ENCODE assay signal across 10 cellular contexts in the genomic region with DNA sequence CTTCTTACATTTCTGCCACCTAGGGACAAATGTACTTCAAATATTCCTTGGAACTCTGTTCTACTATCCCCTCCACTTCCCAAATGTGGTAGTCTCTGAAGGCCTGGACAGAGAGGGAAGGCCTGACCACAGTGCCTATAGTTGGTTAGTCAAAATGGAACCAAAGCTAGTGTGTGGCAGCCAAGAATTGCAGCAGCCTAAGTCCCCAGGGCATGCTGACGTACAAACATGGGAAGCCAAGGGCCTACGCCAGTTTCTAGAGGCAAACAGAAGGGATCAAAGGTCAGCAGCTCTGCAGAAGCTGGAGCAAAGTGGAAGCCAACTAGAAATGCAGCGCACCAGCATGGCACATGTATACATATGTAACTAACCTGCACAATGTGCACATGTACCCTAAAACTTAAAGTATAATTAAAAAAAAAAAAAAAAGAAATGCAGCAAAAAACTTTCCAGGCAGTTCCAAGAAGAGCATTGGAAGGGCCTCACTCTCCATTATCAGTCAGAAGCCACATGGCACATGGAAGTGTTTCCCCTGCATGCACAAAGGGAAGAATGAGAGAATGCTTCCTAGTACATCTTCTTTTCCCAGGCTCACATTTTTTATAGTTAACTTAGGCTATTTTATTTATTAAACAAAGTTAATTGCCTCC. TPM values are rescaled to one million over a fixed set of nuclear protein-coding genes. Genes with fewer than 3 reads are reported as not detected.
DNase-seq lines count a peak whose midpoint lies in the region; ATAC-seq and TF ChIP-seq lines count a peak whose summit lies in the region.
"Had no signal": no experiment of that assay in that cellular context is flagged by ENCODE, and none has a peak within 500 bp of the region (broad histone marks: within the 10 kb centered on the region; RNA-seq: fewer than 3 reads in every experiment).

No MANE protein-coding gene starts in this region.

- TF ChIP-seq CTCF in GM23338 (conservative IDR thresholded peaks at IDR 0.05; ENCODE audit: low read depth in 2 of 2) (no peak), Peyer's patch (IDR thresholded peaks at IDR 0.05) (no peak), gastroesophageal sphincter (IDR thresholded peaks at IDR 0.05) (no peak)

- ATAC-seq in GM23338 (no peak), gastroesophageal sphincter (peak; percentile 68), GM18519 (IDR thresholded peaks at IDR 0.05; ENCODE audit: low FRiP score, unreplicated experiment) (no peak), HG03439 (IDR thresholded peaks at IDR 0.05; ENCODE audit: unreplicated experiment) (no peak), GM19328 (IDR thresholded peaks at IDR 0.05; ENCODE audit: unreplicated experiment) (no peak)

- TF ChIP-seq EP300 in gastroesophageal sphincter (IDR thresholded peaks at IDR 0.05), result no peak

- H4K20me1 ChIP-seq in GM23338 (replicated peaks; ENCODE audit: insufficient read depth), result no peaks in the 10 kb centered on the region

- no peak overlapping the region for H3K27ac Mint-ChIP-seq in GM23338
- H3K27ac Mint-ChIP-seq: activated naive CD8-positive, alpha-beta T cell treated with anti-CD3 and anti-CD28 coated beads, Interleukin-2, amount 10 ng/mL, durations not matched to agents 7 days and 5 days had no signal

- no peaks in the 10 kb centered on the region for H3K27me3 Mint-ChIP-seq in GM23338 (ENCODE audit: insufficient read depth, low read depth, poor library complexity)

- no peaks in the 10 kb centered on the region for H3K9me3 Mint-ChIP-seq in GM23338
- H3K9me3 Mint-ChIP-seq: activated naive CD8-positive, alpha-beta T cell treated with anti-CD3 and anti-CD28 coated beads, Interleukin-2, amount 10 ng/mL, durations not matched to agents 7 days and 5 days; neural crest cell had no signal

- H3K27me3 ChIP-seq in GM23338 (ENCODE audit: insufficient read depth) (no peaks in the 10 kb centered on the region), Peyer's patch (no peaks in the 10 kb centered on the region), gastroesophageal sphincter (no peaks in the 10 kb centered on the region)

- H3K79me2 ChIP-seq in GM23338 (replicated peaks; ENCODE audit: insufficient read depth), result no peaks in the 10 kb centered on the region

- H3K36me3 Mint-ChIP-seq in GM23338 (ENCODE audit: low read depth), result no peaks in the 10 kb centered on the region
- H3K36me3 Mint-ChIP-seq: activated naive CD8-positive, alpha-beta T cell treated with anti-CD3 and anti-CD28 coated beads, Interleukin-2, amount 10 ng/mL, durations not matched to agents 7 days and 5 days had no signal

- H3K4me1 Mint-ChIP-seq in GM23338, result no peaks in the 10 kb centered on the region; the same call in 2 of the 3 replicates
- H3K4me1 Mint-ChIP-seq: activated naive CD8-positive, alpha-beta T cell treated with anti-CD3 and anti-CD28 coated beads, Interleukin-2, amount 10 ng/mL, durations not matched to agents 7 days and 5 days had no signal

- H2AFZ ChIP-seq in GM23338, result peak overlapping the region; percentile 81

- H3K27ac ChIP-seq in GM23338 (ENCODE audit: low read depth) (no peak overlapping the region), Peyer's patch (peak overlapping the region in 3 of 4 donors; percentile 2 to 60 (median 51)), gastroesophageal sphincter (peak overlapping the region in 1 of 4 donors; percentile 29)

- 10 to 48% methylated on average over 2 of the region's 3 CpGs for WGBS in gastroesophageal sphincter (ENCODE audit: low coverage in 1 of 2), 2 donors

- H3K9me3 ChIP-seq in Peyer's patch (no peaks in the 10 kb centered on the region), gastroesophageal sphincter (no peaks in the 10 kb centered on the region)

- no peaks in the 10 kb centered on the region for H3K36me3 ChIP-seq in GM23338 (ENCODE audit: insufficient read depth)
- no peaks in the 10 kb centered on the region for H3K36me3 ChIP-seq in Peyer's patch
- H3K36me3 ChIP-seq in gastroesophageal sphincter, result no peaks in the 10 kb centered on the region

- H3K4me2 ChIP-seq in GM23338, result no peak overlapping the region

- no peaks in the 10 kb centered on the region for H3F3A ChIP-seq in GM23338 (replicated peaks; ENCODE audit: low read depth)

- no peaks in the 10 kb centered on the region for H3K9me2 ChIP-seq in GM23338 (ENCODE audit: insufficient read depth)

- H3K4me3 ChIP-seq in GM23338 (no peak overlapping the region), Peyer's patch (no peak overlapping the region), gastroesophageal sphincter (no peak overlapping the region)

- TF ChIP-seq POLR2A in Peyer's patch (IDR thresholded peaks at IDR 0.05) (no peak), gastroesophageal sphincter (IDR thresholded peaks at IDR 0.05) (no peak)

- H3K4me1 ChIP-seq in GM23338 (ENCODE audit: insufficient read depth), result no peaks in the 10 kb centered on the region
- peaks cover 0 to 35% (median 3%) of the 10 kb centered on the region in 4 donors for H3K4me1 ChIP-seq in Peyer's patch
- H3K4me1 ChIP-seq in gastroesophageal sphincter, result peaks cover 0 to 27% (median 11%) of the 10 kb centered on the region in 3 donors

- no peak overlapping the region for H3K4me3 Mint-ChIP-seq in GM23338
- H3K4me3 Mint-ChIP-seq: activated naive CD8-positive, alpha-beta T cell treated with anti-CD3 and anti-CD28 coated beads, Interleukin-2, amount 10 ng/mL, durations not matched to agents 7 days and 5 days; neural crest cell had no signal

- DNase-seq in GM23338 (ENCODE audit: low spot score) (no peak), Peyer's patch (peak in 2 of 3 donors; percentile 63 to 81), renal cortical epithelial cell (ENCODE audit: low read depth) (peak; percentile 25), hypothalamus (lab: John Stamatoyannopoulos, UW) (no peak)
- DNase-seq: activated naive CD8-positive, alpha-beta T cell treated with anti-CD3 and anti-CD28 coated beads, Interleukin-2, amount 10 ng/mL, durations not matched to agents 7 days and 5 days had no signal

TF ChIP-seq in GM23338, 12 proteins besides CTCF, POLR2A, EP300 and RAD21 (continues in another document):
- TF ChIP-seq EZH2phosphoT487 (IDR thresholded peaks at IDR 0.05; ENCODE audit: unreplicated experiment) (no peak), POLR2AphosphoS5 (IDR thresholded peaks at IDR 0.05; ENCODE audit: low read depth) (no peak), ZNF114 (CRISPR knock-in tag; IDR thresholded peaks at IDR 0.05) (no peak), STAT1 (IDR thresholded peaks at IDR 0.05; ENCODE audit: unreplicated experiment) (no peak), JUNB (IDR thresholded peaks at IDR 0.05; ENCODE audit: unreplicated experiment) (no peak), EZH2 (IDR thresholded peaks at IDR 0.05; ENCODE audit: low read depth, unreplicated experiment) (no peak), NANOG (IDR thresholded peaks at IDR 0.05; ENCODE audit: borderline replicate concordance) (no peak)
- TF ChIP-seq, protein P1, sequence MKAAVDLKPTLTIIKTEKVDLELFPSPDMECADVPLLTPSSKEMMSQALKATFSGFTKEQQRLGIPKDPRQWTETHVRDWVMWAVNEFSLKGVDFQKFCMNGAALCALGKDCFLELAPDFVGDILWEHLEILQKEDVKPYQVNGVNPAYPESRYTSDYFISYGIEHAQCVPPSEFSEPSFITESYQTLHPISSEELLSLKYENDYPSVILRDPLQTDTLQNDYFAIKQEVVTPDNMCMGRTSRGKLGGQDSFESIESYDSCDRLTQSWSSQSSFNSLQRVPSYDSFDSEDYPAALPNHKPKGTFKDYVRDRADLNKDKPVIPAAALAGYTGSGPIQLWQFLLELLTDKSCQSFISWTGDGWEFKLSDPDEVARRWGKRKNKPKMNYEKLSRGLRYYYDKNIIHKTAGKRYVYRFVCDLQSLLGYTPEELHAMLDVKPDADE (IDR thresholded peaks at IDR 0.05), result no peak
- TF ChIP-seq, protein P2, sequence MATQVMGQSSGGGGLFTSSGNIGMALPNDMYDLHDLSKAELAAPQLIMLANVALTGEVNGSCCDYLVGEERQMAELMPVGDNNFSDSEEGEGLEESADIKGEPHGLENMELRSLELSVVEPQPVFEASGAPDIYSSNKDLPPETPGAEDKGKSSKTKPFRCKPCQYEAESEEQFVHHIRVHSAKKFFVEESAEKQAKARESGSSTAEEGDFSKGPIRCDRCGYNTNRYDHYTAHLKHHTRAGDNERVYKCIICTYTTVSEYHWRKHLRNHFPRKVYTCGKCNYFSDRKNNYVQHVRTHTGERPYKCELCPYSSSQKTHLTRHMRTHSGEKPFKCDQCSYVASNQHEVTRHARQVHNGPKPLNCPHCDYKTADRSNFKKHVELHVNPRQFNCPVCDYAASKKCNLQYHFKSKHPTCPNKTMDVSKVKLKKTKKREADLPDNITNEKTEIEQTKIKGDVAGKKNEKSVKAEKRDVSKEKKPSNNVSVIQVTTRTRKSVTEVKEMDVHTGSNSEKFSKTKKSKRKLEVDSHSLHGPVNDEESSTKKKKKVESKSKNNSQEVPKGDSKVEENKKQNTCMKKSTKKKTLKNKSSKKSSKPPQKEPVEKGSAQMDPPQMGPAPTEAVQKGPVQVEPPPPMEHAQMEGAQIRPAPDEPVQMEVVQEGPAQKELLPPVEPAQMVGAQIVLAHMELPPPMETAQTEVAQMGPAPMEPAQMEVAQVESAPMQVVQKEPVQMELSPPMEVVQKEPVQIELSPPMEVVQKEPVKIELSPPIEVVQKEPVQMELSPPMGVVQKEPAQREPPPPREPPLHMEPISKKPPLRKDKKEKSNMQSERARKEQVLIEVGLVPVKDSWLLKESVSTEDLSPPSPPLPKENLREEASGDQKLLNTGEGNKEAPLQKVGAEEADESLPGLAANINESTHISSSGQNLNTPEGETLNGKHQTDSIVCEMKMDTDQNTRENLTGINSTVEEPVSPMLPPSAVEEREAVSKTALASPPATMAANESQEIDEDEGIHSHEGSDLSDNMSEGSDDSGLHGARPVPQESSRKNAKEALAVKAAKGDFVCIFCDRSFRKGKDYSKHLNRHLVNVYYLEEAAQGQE (IDR thresholded peaks at IDR 0.05; ENCODE audit: unreplicated experiment), result no peak

RNA-seq across cellular contexts. Expression of a gene that starts 39.4 kb away (rescaled TPM):
- 25.9 and 30.8 TPM in 2 replicates for total RNA-seq in GM23338 (2014; rRNA removed; shearing (Covaris generic))
- polyA plus RNA-seq in GM23338 (2016; fragmentation: Nextera tagmentation; extraction: Ambion mirVana), result 36.2 and 39.5 TPM in 2 replicates
- total RNA-seq in Peyer's patch (10 to 100 TPM; 22.3 to 73.7 (median 55.1) TPM), gastroesophageal sphincter (10 to 100 TPM; 58.7 to 69.9 (median 65.6) TPM), renal cortical epithelial cell (47.8 and 53.8 TPM in 2 replicates)

Comparison
In these comparisons a context has a peak if more than half of its experiments do, and no peak if none do; other contexts are left out.
1. DNase-seq: peak in Peyer's patch (2 of 3) and renal cortical epithelial cell (single experiment); none in GM23338 (single experiment) and hypothalamus (0 of 51).